Comparison of ENCODE assay signal across 30 cellular contexts in genomic region chrX:14896273-14896672, GRCh38. TPM values are rescaled to one million over a fixed set of nuclear protein-coding genes. Genes with fewer than 3 reads are reported as not detected.
DNase-seq lines count a peak whose midpoint lies in the region; ATAC-seq, FAIRE-seq and TF ChIP-seq lines count a peak whose summit lies in the region.
"Had no signal": no experiment of that assay in that cellular context is flagged by ENCODE, and none has a peak within 500 bp of the region (broad histone marks: within the 10 kb centered on the region; RNA-seq: fewer than 3 reads in every experiment).

No MANE protein-coding gene starts in this region.

- H3K27me3 ChIP-seq in breast epithelium (peaks cover 0 to 7% of the 10 kb centered on the region in 2 donors), H9 (ENCODE audit: insufficient read depth, low read length) (no peaks in the 10 kb centered on the region), astrocyte (ENCODE audit: insufficient read depth, low read length) (no peaks in the 10 kb centered on the region), tibial artery (no peaks in the 10 kb centered on the region), Karpas-422 (ENCODE audit: low read length) (no peaks in the 10 kb centered on the region)
- H3K27me3 ChIP-seq: BE2C, brain microvascular endothelial cell, right atrium auricular region, vagina had no signal

- H2BK5ac ChIP-seq in H9 (ENCODE audit: insufficient read length, low read length): no peak overlapping the region

- no peaks in the 10 kb centered on the region for H3K9me2 ChIP-seq in Karpas-422 (replicated peaks; ENCODE audit: insufficient read depth, low read length)

- H3K9ac ChIP-seq in H9 (ENCODE audit: extremely low read depth, insufficient read length, low read length) (no peak overlapping the region), astrocyte (ENCODE audit: low read length) (no peak overlapping the region), Karpas-422 (ENCODE audit: low read length) (no peak overlapping the region)

- no peaks in the 10 kb centered on the region for H3K9me3 Mint-ChIP-seq in MCF 10A (ENCODE audit: unreplicated experiment)
- peaks cover 38 to 47% of the 10 kb centered on the region in 2 experiments for H3K9me3 Mint-ChIP-seq in H9
- H3K9me3 Mint-ChIP-seq in astrocyte (ENCODE audit: unreplicated experiment): no peaks in the 10 kb centered on the region
- H3K9me3 Mint-ChIP-seq: stimulated activated naive CD8-positive, alpha-beta T cell treated with anti-CD3 and anti-CD28 coated beads, Interleukin-15, Interleukin-2, amounts not matched to agents 100 ng/mL and 50 ng/mL, for 24 hours had no signal

- no peaks in the 10 kb centered on the region for H3K79me2 ChIP-seq in H9 (ENCODE audit: insufficient read depth, low read length)
- H3K79me2 ChIP-seq in astrocyte (ENCODE audit: insufficient read depth, low read length): no peaks in the 10 kb centered on the region
- H3K79me2 ChIP-seq in Karpas-422 (ENCODE audit: low read length): no peaks in the 10 kb centered on the region

- H3K4me1 ChIP-seq in breast epithelium: no peaks in the 10 kb centered on the region
- H3K4me1 ChIP-seq in H9 (ENCODE audit: insufficient read depth, low read length): no peaks in the 10 kb centered on the region
- no peaks in the 10 kb centered on the region for H3K4me1 ChIP-seq in astrocyte (ENCODE audit: insufficient read depth, low read length)
- peaks cover 0 to 8% (median 0%) of the 10 kb centered on the region in 4 donors for H3K4me1 ChIP-seq in tibial artery
- peaks cover 12% of the 10 kb centered on the region for H3K4me1 ChIP-seq in Karpas-422 (ENCODE audit: low read length)
- H3K4me1 ChIP-seq: BE2C, right atrium auricular region, vagina had no signal

- TF ChIP-seq POLR2A in breast epithelium (IDR thresholded peaks at IDR 0.05): no peak

- H3K4me3 Mint-ChIP-seq in MCF 10A (ENCODE audit: unreplicated experiment) (no peak overlapping the region), H9 (no peak overlapping the region), astrocyte (ENCODE audit: unreplicated experiment) (no peak overlapping the region)
- H3K4me3 Mint-ChIP-seq: CD8-positive, alpha-beta memory T cell; stimulated activated naive CD8-positive, alpha-beta T cell treated with anti-CD3 and anti-CD28 coated beads, Interleukin-15, Interleukin-2, amounts not matched to agents 100 ng/mL and 50 ng/mL, for 24 hours had no signal

- no peak overlapping the region for H2AFZ ChIP-seq in H9 (ENCODE audit: low read length)
- no peak overlapping the region for H2AFZ ChIP-seq in astrocyte (ENCODE audit: low read depth, low read length)
- H2AFZ ChIP-seq in Karpas-422 (ENCODE audit: low read length): no peak overlapping the region

- H3K4me3 ChIP-seq in breast epithelium (no peak overlapping the region), astrocyte (ENCODE audit: insufficient read depth, low read depth, low read length) (no peak overlapping the region), tibial artery (no peak overlapping the region), Karpas-422 (ENCODE audit: low read length) (no peak overlapping the region)
- H3K4me3 ChIP-seq: dorsolateral prefrontal cortex, right atrium auricular region, thoracic aorta, vagina had no signal

- DNase-seq in MCF 10A (ENCODE audit: unreplicated experiment): no peak
- DNase-seq in breast epithelium (ENCODE audit: low spot score in 2 of 2): no peak
- no peak for DNase-seq in H9
- no peak for DNase-seq in astrocyte (ENCODE audit: low read depth)
- no peak for DNase-seq in tibial artery
- no peak for DNase-seq in Karpas-422
- DNase-seq: activated T-cell treated with anti-CD3 and anti-CD28 coated beads, Interleukin-2, amount 50 U/mL, for 1 hour; amniotic stem cell; BE2C; brain microvascular endothelial cell; CD8-positive, alpha-beta memory T cell; dorsolateral prefrontal cortex; kidney; left ventricle myocardium superior; mesendoderm; NCI-H1417 treated with DMSO at 0.1 percent for 48 hours; NCI-H2081; NCI-H226; NCI-H526 treated with DMSO at 0.1 percent for 48 hours; SHP77; small intestine had no signal

- FAIRE-seq in astrocyte (lab: Jason Lieb, UNC): peak; percentile 62
- FAIRE-seq: endothelial cell of umbilical vein, frontal cortex, kidney, small intestine had no signal

- H4K5ac ChIP-seq in H9 (ENCODE audit: insufficient read length, low read depth, low read length): no peak overlapping the region

- no peak overlapping the region for H3K23ac ChIP-seq in H9 (ENCODE audit: insufficient read length, low read depth, low read length)

- H4K91ac ChIP-seq in H9 (ENCODE audit: insufficient read length, low read depth, low read length): no peak overlapping the region

- H3K4me1 Mint-ChIP-seq in MCF 10A (ENCODE audit: insufficient read depth, unreplicated experiment) (no peaks in the 10 kb centered on the region), H9 (peaks cover 0 to 3% of the 10 kb centered on the region in 2 experiments; a peak in 2 of 4 replicates), astrocyte (ENCODE audit: low read depth, unreplicated experiment) (peaks cover 5% of the 10 kb centered on the region)

- no peaks in the 10 kb centered on the region for H4K20me1 ChIP-seq in H9 (ENCODE audit: control insufficient read depth, insufficient read depth, insufficient read length)
- H4K20me1 ChIP-seq in astrocyte (ENCODE audit: insufficient read depth, low read length): no peaks in the 10 kb centered on the region
- H4K20me1 ChIP-seq in Karpas-422 (ENCODE audit: insufficient read depth, low read depth, low read length): no peaks in the 10 kb centered on the region

- no peak overlapping the region for H2BK120ac ChIP-seq in H9 (ENCODE audit: low read depth, low read length, poor library complexity, severe bottlenecking)

- H2BK15ac ChIP-seq in H9 (ENCODE audit: low read depth, low read length): no peak overlapping the region

- H3K27ac Mint-ChIP-seq in MCF 10A (ENCODE audit: low read depth, unreplicated experiment) (peak overlapping the region; percentile 33), H9 (peak overlapping the region in 2 of 3 experiments; percentile 4 to 17; a peak in 2 of 7 replicates), astrocyte (ENCODE audit: unreplicated experiment) (no peak overlapping the region)
- H3K27ac Mint-ChIP-seq: stimulated activated naive CD8-positive, alpha-beta T cell treated with anti-CD3 and anti-CD28 coated beads, Interleukin-15, Interleukin-2, amounts not matched to agents 100 ng/mL and 50 ng/mL, for 24 hours had no signal

- H3K9me3 ChIP-seq in breast epithelium: no peaks in the 10 kb centered on the region
- no peaks in the 10 kb centered on the region for H3K9me3 ChIP-seq in H9 (ENCODE audit: control insufficient read depth, low read depth, low read length)
- no peaks in the 10 kb centered on the region for H3K9me3 ChIP-seq in astrocyte (ENCODE audit: insufficient read depth, low read depth, low read length)
- H3K9me3 ChIP-seq in tibial artery: no peaks in the 10 kb centered on the region
- no peaks in the 10 kb centered on the region for H3K9me3 ChIP-seq in Karpas-422 (ENCODE audit: low read length)
- H3K9me3 ChIP-seq: BE2C, right atrium auricular region, thoracic aorta, vagina had no signal

- CTCF ChIA-PET in MCF 10A (lab: Yijun Ruan, JAX): interaction anchor here (0.7 kb wide), 1 partner anchor 857 kb away, joined by 3 read pairs; no protein-coding TSS in a partner anchor

- no peak for TF ChIP-seq CTCF in MCF 10A (IDR thresholded peaks at IDR 0.05; ENCODE audit: unreplicated experiment)
- TF ChIP-seq CTCF in breast epithelium (IDR thresholded peaks at IDR 0.05): no peak
- TF ChIP-seq CTCF in H9 (conservative IDR thresholded peaks at IDR 0.05): no peak
- TF ChIP-seq CTCF in astrocyte (IDR thresholded peaks at IDR 0.05; ENCODE audit: insufficient read depth, low read depth, low read length): no peak
- no peak for TF ChIP-seq CTCF in tibial artery (IDR thresholded peaks at IDR 0.05)

- no peak overlapping the region for H2BK20ac ChIP-seq in H9 (ENCODE audit: low read depth, low read length, poor library complexity, severe bottlenecking)

- no peak overlapping the region for H3T11ph ChIP-seq in H9 (ENCODE audit: low read length)

- H4K8ac ChIP-seq in H9 (replicated peaks; ENCODE audit: insufficient read length, low read depth, low read length): no peak overlapping the region

- intact Hi-C loops in MCF 10A (cut with micrococcal nuclease): no loop called here
- intact Hi-C loops in breast epithelium (cut with DNase I; ENCODE audit: low total_unique reads): loop anchor here (1.0 kb wide), 1 partner anchor 21 kb away; no protein-coding TSS in a partner anchor
- intact Hi-C loops in tibial artery (cut with DNase I; ENCODE audit: low total_unique reads): no loop called here

- no peak overlapping the region for H3K4me2 ChIP-seq in H9 (ENCODE audit: insufficient read depth, insufficient read length, low read length)
- no peak overlapping the region for H3K4me2 ChIP-seq in astrocyte (ENCODE audit: low read length)
- H3K4me2 ChIP-seq in Karpas-422 (ENCODE audit: low read depth, low read length, poor library complexity, severe bottlenecking): no peak overlapping the region

- H3K27me3 Mint-ChIP-seq in MCF 10A (ENCODE audit: insufficient read depth, unreplicated experiment): peaks cover 25% of the 10 kb centered on the region
- H3K27me3 Mint-ChIP-seq in H9 (ENCODE audit: low read depth): no peaks in the 10 kb centered on the region
- H3K27me3 Mint-ChIP-seq in astrocyte (ENCODE audit: low read depth, unreplicated experiment): no peaks in the 10 kb centered on the region
- H3K27me3 Mint-ChIP-seq: CD8-positive, alpha-beta memory T cell; stimulated activated naive CD8-positive, alpha-beta T cell treated with anti-CD3 and anti-CD28 coated beads, Interleukin-15, Interleukin-2, amounts not matched to agents 100 ng/mL and 50 ng/mL, for 24 hours had no signal

- H3K36me3 ChIP-seq in breast epithelium: no peaks in the 10 kb centered on the region
- H3K36me3 ChIP-seq in astrocyte (ENCODE audit: insufficient read depth, low read length): no peaks in the 10 kb centered on the region
- peaks cover 0 to 7% (median 0%) of the 10 kb centered on the region in 3 donors for H3K36me3 ChIP-seq in tibial artery
- peaks cover 22% of the 10 kb centered on the region for H3K36me3 ChIP-seq in Karpas-422 (ENCODE audit: insufficient read depth, low read length)
- H3K36me3 ChIP-seq: BE2C, brain microvascular endothelial cell, right atrium auricular region, thoracic aorta, vagina had no signal

- no CpG with 5 or more reads among the region's 2 CpGs for whole genome bisulfite sequencing in H9 (ENCODE audit: extremely low coverage, insufficient read length, low lambda C conversion rate)

- no peak overlapping the region for H3K4ac ChIP-seq in H9 (ENCODE audit: low read depth, low read length)

- ATAC-seq in HG03342 (IDR thresholded peaks at IDR 0.05; ENCODE audit: unreplicated experiment): no peak
- ATAC-seq: left ventricle myocardium superior, Panc1 had no signal

- H3K23me2 ChIP-seq in H9 (ENCODE audit: insufficient read length, low read depth, low read length, poor library complexity, severe bottlenecking): no peaks in the 10 kb centered on the region

- H3K18ac ChIP-seq in H9 (ENCODE audit: insufficient read length, low read depth, low read length): no peak overlapping the region

- H3K79me1 ChIP-seq in H9 (ENCODE audit: insufficient read depth, low read depth, low read length, poor library complexity, severe bottlenecking): no peaks in the 10 kb centered on the region

- peaks cover 16% of the 10 kb centered on the region for H3K36me3 Mint-ChIP-seq in MCF 10A (ENCODE audit: insufficient read depth, unreplicated experiment)
- peaks cover 11 to 19% (median 11%) of the 10 kb centered on the region in 3 experiments; a peak in 5 of 7 replicates for H3K36me3 Mint-ChIP-seq in H9 (ENCODE audit: insufficient read depth in 1 of 3, low read depth in 3 of 3)
- H3K36me3 Mint-ChIP-seq in astrocyte (ENCODE audit: low read depth, unreplicated experiment): peaks cover 3% of the 10 kb centered on the region

- BruUV-seq in MCF 10A (replicated peaks; lab: Mats Ljungman, UMichigan): no TSS peak

- H3K56ac ChIP-seq in H9 (ENCODE audit: insufficient read length, low read depth, low read length): no peak overlapping the region

- H2AK5ac ChIP-seq in H9 (ENCODE audit: insufficient read length, low read length): no peak overlapping the region

- POLR2A ChIA-PET in MCF 10A (lab: Yijun Ruan, JAX): no interaction called here

- no peak overlapping the region for H3K14ac ChIP-seq in H9 (ENCODE audit: insufficient read depth, low read length)

- H3K27ac ChIP-seq in breast epithelium: no peak overlapping the region
- no peak overlapping the region for H3K27ac ChIP-seq in H9 (ENCODE audit: insufficient read length, low read depth, low read length)
- H3K27ac ChIP-seq in astrocyte (ENCODE audit: low read depth, low read length): no peak overlapping the region
- H3K27ac ChIP-seq in tibial artery: no peak overlapping the region
- H3K27ac ChIP-seq in Karpas-422 (ENCODE audit: low read length): no peak overlapping the region
- H3K27ac ChIP-seq: brain microvascular endothelial cell, HL-60, right atrium auricular region, thoracic aorta, vagina had no signal

- no peak overlapping the region for H2BK12ac ChIP-seq in H9 (ENCODE audit: insufficient read length, low read depth, low read length)

RNA-seq across cellular contexts. Expression of gene MOSPD2, which starts 23.1 kb away (rescaled TPM):
- total RNA-seq in MCF 10A (2022) (8.9 and 11.3 TPM in 2 replicates), breast epithelium (10 to 100 TPM; 19.7 to 27.8 (median 20.9) TPM), H9 (2021) (6.4 and 6.6 TPM in 2 replicates), astrocyte (13.9 and 14.6 TPM in 2 replicates)
- 28.4 and 59.7 TPM in 2 replicates for total RNA-seq in Karpas-422 (2014; rRNA removed; shearing (Covaris generic); ENCODE audit: low replicate concordance)

RNA-seq across cellular contexts. Expression of gene FANCB, which starts 23.4 kb away (rescaled TPM):
- total RNA-seq in MCF 10A (2022): 1.9 and 2.7 TPM in 2 replicates
- 1 to 10 TPM in 2 of 3 donors, under 1 TPM in 1; 0.96 to 2.8 (median 2.6) TPM for total RNA-seq in breast epithelium
- total RNA-seq in H9 (2021): 11.3 and 12.1 TPM in 2 replicates
- 1.9 and 2.8 TPM in 2 replicates for total RNA-seq in astrocyte
- total RNA-seq in Karpas-422 (2014; rRNA removed; shearing (Covaris generic); ENCODE audit: low replicate concordance): 10.0 and 22.4 TPM in 2 replicates
